Comparison of ENCODE assay signal across 8 cellular contexts in genomic region chr4:38856524-38857337, GRCh38. TPM values are rescaled to one million over a fixed set of nuclear protein-coding genes. Genes with fewer than 3 reads are reported as not detected.
DNase-seq lines count a peak whose midpoint lies in the region; ATAC-seq, FAIRE-seq and TF ChIP-seq lines count a peak whose summit lies in the region.

Gene TLR6, minus strand, starts transcription at chr4:38856817. Its CDS starts 27,344 bp downstream, at chr4:38829473.

- peak within 1 kb of the TSS in 1 of 2 donors; percentile 13 for H3K4me3 ChIP-seq in gastroesophageal sphincter

- no peaks in the 10 kb centered on the region for H3K36me3 ChIP-seq in gastroesophageal sphincter

- no peak for TF ChIP-seq EP300 in gastroesophageal sphincter (IDR thresholded peaks at IDR 0.05)

- peaks cover 13% of the 10 kb centered on the region for H3K4me1 Mint-ChIP-seq in progenitor cell of endocrine pancreas (ENCODE audit: low read depth)

- no peaks in the 10 kb centered on the region for H3K27me3 ChIP-seq in gastroesophageal sphincter

- peaks cover 1% of the 10 kb centered on the region for H3K27me3 Mint-ChIP-seq in progenitor cell of endocrine pancreas

- H3K4me3 Mint-ChIP-seq in progenitor cell of endocrine pancreas (ENCODE audit: low read depth), result no peak within 1 kb of the TSS

- 16 to 24% methylated on average over 8 of the region's 8 CpGs for WGBS in gastroesophageal sphincter (ENCODE audit: low coverage in 1 of 2), 2 donors

- peak within 1 kb of the TSS; percentile 61 to 69 (median 64) for H3K27ac ChIP-seq in gastroesophageal sphincter

- H3K27ac Mint-ChIP-seq in progenitor cell of endocrine pancreas, result no peak within 1 kb of the TSS

- H3K36me3 Mint-ChIP-seq in progenitor cell of endocrine pancreas (ENCODE audit: insufficient read depth), result no peaks in the 10 kb centered on the region

- H3K9me3 ChIP-seq in gastroesophageal sphincter, result no peaks in the 10 kb centered on the region

- peak; percentile 97 for FAIRE-seq in A204.1 (lab: Jason Lieb, UNC)

- TF ChIP-seq CTCF in GM13977 (IDR thresholded peaks at IDR 0.05; ENCODE audit: extremely low read depth, insufficient read depth, missing control alignments) (peak; percentile 73), gastroesophageal sphincter (IDR thresholded peaks at IDR 0.05) (peak; percentile 56 to 76 (median 71)), progenitor cell of endocrine pancreas (IDR thresholded peaks at IDR 0.05; ENCODE audit: unreplicated experiment) (peak; percentile 83)

- ATAC-seq in gastroesophageal sphincter (no peak), GM19351 (IDR thresholded peaks at IDR 0.05; ENCODE audit: unreplicated experiment) (no peak)

- no peaks in the 10 kb centered on the region for H3K9me3 Mint-ChIP-seq in progenitor cell of endocrine pancreas (ENCODE audit: low read depth)

- peak; percentile 54 for DNase-seq in GM13977 (ENCODE audit: low spot score)
- peak; percentile 49 for DNase-seq in HK-2 (ENCODE audit: unreplicated experiment)
- DNase-seq in RKO (ENCODE audit: low spot score), result peak; percentile 90
- DNase-seq in activated naive CD4-positive, alpha-beta T cell treated with Interleukin-2 at 50 U/mL for 16 hours, result peak; percentile 62
- peak; percentile 36 for DNase-seq in progenitor cell of endocrine pancreas (ENCODE audit: low spot score, unreplicated experiment)

- H3K4me1 ChIP-seq in gastroesophageal sphincter, result peaks cover 0 to 12% (median 0%) of the 10 kb centered on the region in 3 donors

- no peak for TF ChIP-seq POLR2A in gastroesophageal sphincter (IDR thresholded peaks at IDR 0.05)

- in situ Hi-C loops in GM13977 (cut with MboI; ENCODE audit: low pct_unique_long_range_greater_than_20kb, low sequenced_read_pairs, unreplicated experiment), result loop anchor here (10.0 kb wide), 1 partner anchor 92 kb away; no protein-coding TSS in a partner anchor

RNA-seq across cellular contexts. Expression of gene TLR6, which starts in this region (rescaled TPM):
- total RNA-seq in gastroesophageal sphincter (1 to 10 TPM; 1.4 to 2.4 (median 2.0) TPM), progenitor cell of endocrine pancreas (0.89 and 1.1 TPM in 2 replicates)

Comparison
In these comparisons a context has a peak if more than half of its experiments do, and no peak if none do; other contexts are left out.
1. DNase-seq: peak in every context shown above with its lines; median percentile 90 in RKO; 62 in activated naive CD4-positive, alpha-beta T cell treated with Interleukin-2 at 50 U/mL for 16 hours; 54 in GM13977; 49 in HK-2; 36 in progenitor cell of endocrine pancreas.